29 cellular contexts compared by ENCODE assay signal in the genomic region with DNA sequence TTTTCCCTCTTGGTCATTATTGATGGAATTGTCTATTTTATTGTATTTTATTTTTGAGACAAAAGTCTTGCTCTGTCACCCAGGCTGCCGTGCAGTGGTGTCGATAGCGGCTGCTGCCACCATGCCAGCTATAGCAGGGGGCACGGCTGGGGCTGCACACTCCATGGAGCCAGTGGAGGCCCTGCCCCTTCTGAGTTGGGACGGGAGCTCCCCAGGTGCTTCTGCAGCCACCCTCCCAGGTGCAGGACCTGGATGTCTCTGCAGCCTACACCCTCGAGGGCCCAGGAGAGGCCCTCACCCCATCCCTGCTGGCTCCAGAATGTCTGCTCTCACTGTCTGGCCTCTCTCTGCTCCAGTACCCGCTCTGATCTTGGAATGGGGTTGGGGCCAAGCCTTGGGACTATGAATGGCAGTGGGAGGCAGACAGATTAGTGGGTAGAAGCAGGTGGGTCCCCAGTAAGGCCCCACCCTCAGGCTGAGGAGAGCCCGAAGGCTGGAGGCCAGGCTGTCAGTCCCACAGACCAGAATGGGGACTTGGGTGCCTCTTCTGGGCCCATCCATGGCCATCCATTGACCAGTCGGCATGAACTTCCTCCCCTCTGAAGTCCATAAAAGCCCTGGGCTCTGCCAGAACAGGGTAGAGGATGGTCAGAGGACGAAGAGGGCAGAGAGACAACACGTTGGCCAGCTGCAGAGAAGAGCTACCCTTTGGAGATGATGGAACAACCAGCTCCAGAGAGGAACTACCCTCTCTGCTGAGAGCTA.
"Had no signal": no experiment of that assay in that cellular context is flagged by ENCODE, and none has a peak within 500 bp of the region (broad histone marks: within the 10 kb centered on the region; RNA-seq: fewer than 3 reads in every experiment).

No MANE protein-coding gene starts in this region.

- H3K27me3 ChIP-seq: brain microvascular endothelial cell had no signal

- H3K4me3 ChIP-seq: esophagus squamous epithelium, gastroesophageal sphincter had no signal

- ATAC-seq: activated CD4-positive, alpha-beta T cell treated with anti-CD3 and anti-CD28 coated beads for 36 hours; activated CD8-positive, alpha-beta memory T cell treated with anti-CD3 and anti-CD28 coated beads, Interleukin-2, amount 10 ng/mL, durations not matched to agents 7 days and 5 days; activated CD8-positive, alpha-beta T cell treated with anti-CD3 and anti-CD28 coated beads, Interleukin-2, amount 10 ng/mL, durations not matched to agents 7 days and 5 days; gastroesophageal sphincter; T-helper 17 cell had no signal

- H3K27ac ChIP-seq: brain microvascular endothelial cell, epithelial cell of prostate, esophagus squamous epithelium, gastroesophageal sphincter had no signal

- H3K36me3 ChIP-seq: brain microvascular endothelial cell, esophagus squamous epithelium had no signal

- FAIRE-seq: astrocyte, bronchial epithelial cell, colon, endometrium, endothelial cell of umbilical vein had no signal

- DNase-seq: activated CD4-positive, alpha-beta memory T cell treated with anti-CD3 and anti-CD28 coated beads for 36 hours; activated CD4-positive, alpha-beta T cell treated with anti-CD3 and anti-CD28 coated beads for 36 hours; activated CD4-positive, alpha-beta T cell treated with anti-CD3 and anti-CD28 coated beads, Interleukin-2, amount 10 ng/mL, durations not matched to agents 24 days and 14 days; activated CD4-positive, CD25-positive, alpha-beta regulatory T cell; activated CD4-positive, CD25-positive, alpha-beta regulatory T cell treated with anti-CD3 and anti-CD28 coated beads, Interleukin-2, amount 50 U/mL, for 72 hours; activated CD8-positive, alpha-beta memory T cell treated with anti-CD3 and anti-CD28 coated beads, Interleukin-2, amount 10 ng/mL, durations not matched to agents 7 days and 5 days; activated CD8-positive, alpha-beta memory T cell treated with anti-CD3 and anti-CD28 coated beads, Interleukin-2, amount 50 U/mL, for 4 hours; activated CD8-positive, alpha-beta T cell treated with anti-CD3 and anti-CD28 coated beads, Interleukin-2, amount 10 ng/mL, durations not matched to agents 7 days and 5 days; activated gamma-delta T cell treated with Interleukin-2 at 50 U/mL for 16 hours; activated naive CD4-positive, alpha-beta T cell treated with anti-CD3 and anti-CD28 coated beads, Interleukin-2, amount 50 U/mL, for 16 hours; activated naive CD4-positive, alpha-beta T cell treated with Interleukin-2 at 50 U/mL for 16 hours; activated T-cell treated with anti-CD3 and anti-CD28 coated beads, Interleukin-2, amount 50 U/mL, for 1 hour; activated T-cell treated with anti-CD3 and anti-CD28 coated beads, Interleukin-2, amount 50 U/mL, for 48 hours; amniotic stem cell; anterior cingulate cortex; brain microvascular endothelial cell; effector CD8-positive, alpha-beta T cell; esophagus squamous epithelium; foreskin melanocyte; T-helper 1 cell; T-helper 17 cell; T1000 had no signal

- H3K4me1 ChIP-seq: gastroesophageal sphincter had no signal

- H3K9me3 ChIP-seq: esophagus squamous epithelium had no signal
